In the genomic region with DNA sequence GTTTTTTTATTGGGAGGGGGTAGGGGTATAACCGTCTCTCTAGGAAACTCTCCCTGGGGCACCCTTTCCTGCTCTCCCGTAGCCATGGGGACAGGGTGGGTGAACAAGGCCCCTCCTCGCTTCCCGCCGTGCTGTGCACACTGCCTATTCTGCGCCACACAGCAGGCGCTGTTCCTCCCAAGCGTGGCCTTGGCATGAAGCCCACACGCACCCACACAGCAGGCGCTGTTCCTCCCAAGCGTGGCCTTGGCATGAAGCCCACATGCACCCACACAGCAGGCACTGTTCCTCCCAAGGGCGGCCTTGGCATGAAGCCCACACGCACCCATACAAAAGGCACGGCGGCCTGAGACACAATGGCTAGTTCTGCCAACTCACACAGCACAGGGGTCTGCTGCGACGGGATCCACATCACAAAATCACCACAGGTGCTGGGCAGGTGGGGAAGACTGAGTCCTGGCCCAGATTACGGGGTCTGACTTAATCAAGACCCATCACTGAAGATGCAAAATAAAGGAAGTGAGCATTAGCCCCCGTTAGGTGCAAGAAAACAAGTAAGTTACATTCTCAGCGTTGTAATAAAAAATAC, we compare ENCODE assay signal across 1 cellular context.
TF ChIP-seq lines count a peak whose summit lies in the region.

No MANE protein-coding gene starts in this region.

TF ChIP-seq in HepG2, 621 proteins besides CTCF, POLR2A, EP300 and RAD21 (continued from another document):
- TF ChIP-seq, protein P1, sequence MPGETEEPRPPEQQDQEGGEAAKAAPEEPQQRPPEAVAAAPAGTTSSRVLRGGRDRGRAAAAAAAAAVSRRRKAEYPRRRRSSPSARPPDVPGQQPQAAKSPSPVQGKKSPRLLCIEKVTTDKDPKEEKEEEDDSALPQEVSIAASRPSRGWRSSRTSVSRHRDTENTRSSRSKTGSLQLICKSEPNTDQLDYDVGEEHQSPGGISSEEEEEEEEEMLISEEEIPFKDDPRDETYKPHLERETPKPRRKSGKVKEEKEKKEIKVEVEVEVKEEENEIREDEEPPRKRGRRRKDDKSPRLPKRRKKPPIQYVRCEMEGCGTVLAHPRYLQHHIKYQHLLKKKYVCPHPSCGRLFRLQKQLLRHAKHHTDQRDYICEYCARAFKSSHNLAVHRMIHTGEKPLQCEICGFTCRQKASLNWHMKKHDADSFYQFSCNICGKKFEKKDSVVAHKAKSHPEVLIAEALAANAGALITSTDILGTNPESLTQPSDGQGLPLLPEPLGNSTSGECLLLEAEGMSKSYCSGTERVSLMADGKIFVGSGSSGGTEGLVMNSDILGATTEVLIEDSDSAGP (CRISPR knock-in tag; IDR thresholded peaks at IDR 0.05; ENCODE audit: borderline replicate concordance) = no peak
- TF ChIP-seq ZNF878 (CRISPR knock-in tag; IDR thresholded peaks at IDR 0.05) (no peak), ZFP1 (CRISPR knock-in tag; IDR thresholded peaks at IDR 0.05) (no peak)
- TF ChIP-seq, protein P2, sequence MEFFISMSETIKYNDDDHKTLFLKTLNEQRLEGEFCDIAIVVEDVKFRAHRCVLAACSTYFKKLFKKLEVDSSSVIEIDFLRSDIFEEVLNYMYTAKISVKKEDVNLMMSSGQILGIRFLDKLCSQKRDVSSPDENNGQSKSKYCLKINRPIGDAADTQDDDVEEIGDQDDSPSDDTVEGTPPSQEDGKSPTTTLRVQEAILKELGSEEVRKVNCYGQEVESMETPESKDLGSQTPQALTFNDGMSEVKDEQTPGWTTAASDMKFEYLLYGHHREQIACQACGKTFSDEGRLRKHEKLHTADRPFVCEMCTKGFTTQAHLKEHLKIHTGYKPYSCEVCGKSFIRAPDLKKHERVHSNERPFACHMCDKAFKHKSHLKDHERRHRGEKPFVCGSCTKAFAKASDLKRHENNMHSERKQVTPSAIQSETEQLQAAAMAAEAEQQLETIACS (CRISPR knock-in tag; IDR thresholded peaks at IDR 0.05) = no peak
